8 cellular contexts compared by ENCODE assay signal in genomic region chr16:22372882-22373661, GRCh38. TPM values are rescaled to one million over a fixed set of nuclear protein-coding genes. Genes with fewer than 3 reads are reported as not detected.
A peak's percentile ranks its signal among the peaks of the same experiment; 100 is the strongest.
DNase-seq lines count a peak whose midpoint lies in the region; ATAC-seq and TF ChIP-seq lines count a peak whose summit lies in the region.

No MANE protein-coding gene starts in this region.

- intact Hi-C loops in mammary epithelial cell (cut with micrococcal nuclease), result loop anchor here (1.0 kb wide), 1 partner anchor 20 kb away; no protein-coding TSS in a partner anchor

- peak overlapping the region; percentile 81 for H3K4me2 ChIP-seq in KMS-11
- peak overlapping the region; percentile 91 for H3K4me2 ChIP-seq in mammary epithelial cell (ENCODE audit: insufficient read depth, low read depth, low read length)

- H3K27ac ChIP-seq in KMS-11 (peak overlapping the region; percentile 63; the same call in 1 of the 2 replicates), mammary epithelial cell (ENCODE audit: insufficient read depth, low read depth, low read length) (peak overlapping the region; percentile 89), muscle layer of colon (ENCODE audit: low read depth, low read length) (peak overlapping the region; percentile 70)

- H3K79me2 ChIP-seq in KMS-11 (ENCODE audit: insufficient read depth, low read depth) (peaks cover 59% of the 10 kb centered on the region), mammary epithelial cell (ENCODE audit: insufficient read depth, low read length) (peaks cover 63% of the 10 kb centered on the region)

- BruUV-seq in mammary epithelial cell (replicated peaks; lab: Mats Ljungman, UMichigan), result TSS peak; percentile 11

- no peaks in the 10 kb centered on the region for H3K9me3 ChIP-seq in mammary epithelial cell (replicated peaks; ENCODE audit: insufficient read depth, low read length)
- no peaks in the 10 kb centered on the region for H3K9me3 ChIP-seq in muscle layer of colon (ENCODE audit: low read length)

- 43% methylated on average over 14 of the region's 14 CpGs for WGBS in mammary epithelial cell (ENCODE audit: low coverage, missing lambda C conversion rate)

- H3K4me1 ChIP-seq in KMS-11 (ENCODE audit: low read depth, poor library complexity, severe bottlenecking) (peaks cover 55% of the 10 kb centered on the region), mammary epithelial cell (ENCODE audit: insufficient read depth, low read length) (peaks cover 50% of the 10 kb centered on the region), muscle layer of colon (ENCODE audit: insufficient read depth, low read length) (peaks cover 52% of the 10 kb centered on the region)

- H2AFZ ChIP-seq in KMS-11 (ENCODE audit: low read depth) (peak overlapping the region; percentile 74), mammary epithelial cell (ENCODE audit: low read depth, low read length) (no peak overlapping the region)

- dilution Hi-C loops in mammary epithelial cell (cut with HindIII; ENCODE audit: low sequenced_read_pairs), result loop anchor here (10.0 kb wide), 1 partner anchor 292 kb away; no protein-coding TSS in a partner anchor

- H3K36me3 ChIP-seq in KMS-11 (ENCODE audit: insufficient read depth), result no peaks in the 10 kb centered on the region
- no peaks in the 10 kb centered on the region for H3K36me3 ChIP-seq in mammary epithelial cell (ENCODE audit: insufficient read depth, low read length)
- no peaks in the 10 kb centered on the region for H3K36me3 ChIP-seq in muscle layer of colon (ENCODE audit: insufficient read depth, low read length)

- H3K9ac ChIP-seq in KMS-11, result peak overlapping the region; percentile 73
- peak overlapping the region; percentile 85 for H3K9ac ChIP-seq in mammary epithelial cell (ENCODE audit: insufficient read depth, low read length)
- peak overlapping the region; percentile 60 for H3K9ac ChIP-seq in muscle layer of colon (ENCODE audit: low read length)

- no peak for ATAC-seq in GM19023 (IDR thresholded peaks at IDR 0.05; ENCODE audit: unreplicated experiment)

- H3K27me3 ChIP-seq in KMS-11 (ENCODE audit: insufficient read depth, low read depth) (no peaks in the 10 kb centered on the region), mammary epithelial cell (ENCODE audit: insufficient read depth, low read length) (no peaks in the 10 kb centered on the region), muscle layer of colon (ENCODE audit: control insufficient read depth in 1 of 2, insufficient read depth in 2 of 2, low read length in 2 of 2) (no peaks in the 10 kb centered on the region)

- no peak for TF ChIP-seq CTCF in KMS-11 (conservative IDR thresholded peaks at IDR 0.05; ENCODE audit: low read depth, low read length)
- no peak for TF ChIP-seq CTCF in mammary epithelial cell (conservative IDR thresholded peaks at IDR 0.05 in 1 of 2, IDR thresholded peaks at IDR 0.05 in 1 of 2; ENCODE audit: extremely low read depth in 1 of 2, insufficient read depth in 1 of 2, low read depth in 1 of 2, low read length in 2 of 2)

- in situ Hi-C loops in ACHN (cut with HindIII; ENCODE audit: low pct_ligation_motif_present, low pct_unique_long_range_greater_than_20kb, low sequenced_read_pairs) (no loop called here), mammary epithelial cell (cut with MboI; ENCODE audit: low sequenced_read_pairs in 2 of 2) (no loop called here)

- H4K20me1 ChIP-seq in KMS-11 (ENCODE audit: insufficient read depth) (peaks cover 4% of the 10 kb centered on the region), mammary epithelial cell (ENCODE audit: insufficient read depth, low read length) (no peaks in the 10 kb centered on the region)

- POLR2A ChIA-PET in HEK293T (lab: Yijun Ruan, JAX), result interaction anchor here (0.8 kb wide), 1 partner anchor 9 kb away, joined by 4 read pairs; no protein-coding TSS in a partner anchor

- peak; percentile 42 for DNase-seq in ACHN
- DNase-seq in mammary epithelial cell, result no peak
- no peak for DNase-seq in NCI-H2171 treated with DMSO at 0.1 percent for 48 hours (lab: John Stamatoyannopoulos, UW)
- DNase-seq in cerebellar nuclear complex (lab: John Stamatoyannopoulos, UW), result no peak
- DNase-seq in HEK293T (ENCODE audit: extremely low spot score), result no peak

- H3K4me3 ChIP-seq in KMS-11 (IDR thresholded peaks at IDR 0.05; ENCODE audit: insufficient read depth, low read depth, low read length) (no peak overlapping the region), mammary epithelial cell (replicated peaks in 1 of 3; ENCODE audit: insufficient read depth in 1 of 3, low read depth in 2 of 3, low read length in 3 of 3) (peak overlapping the region; percentile 72 to 84 (median 75)), muscle layer of colon (ENCODE audit: low read depth in 1 of 2, low read length in 2 of 2) (peak overlapping the region; percentile 66 to 69)

- CTCF ChIA-PET in mammary epithelial cell (lab: Charles Lee; ENCODE audit: low non-redundant PET) (interaction anchor here (0.5 kb wide), 1 partner anchor 28 kb away, joined by 3 read pairs; no protein-coding TSS in a partner anchor), HEK293T (lab: Yijun Ruan, JAX) (no interaction called here)

TF ChIP-seq in HEK293T, 16 proteins besides CTCF, POLR2A, EP300 and RAD21:
- TF ChIP-seq L3MBTL2 (conservative IDR thresholded peaks at IDR 0.05), result no peak
- no peak for TF ChIP-seq TARDBP (IDR thresholded peaks at IDR 0.05)
- no peak for TF ChIP-seq SP1 (IDR thresholded peaks at IDR 0.05)
- no peak for TF ChIP-seq CTBP1 (IDR thresholded peaks at IDR 0.05; ENCODE audit: borderline replicate concordance)
- TF ChIP-seq ELF4 (IDR thresholded peaks at IDR 0.05), result no peak
- TF ChIP-seq FOXA1 (IDR thresholded peaks at IDR 0.05), result no peak
- TF ChIP-seq FOXM1 (IDR thresholded peaks at IDR 0.05; ENCODE audit: borderline replicate concordance), result no peak
- no peak for TF ChIP-seq FOXK2 (IDR thresholded peaks at IDR 0.05)
- no peak for TF ChIP-seq NFRKB (IDR thresholded peaks at IDR 0.05)
- TF ChIP-seq LEF1 (IDR thresholded peaks at IDR 0.05; ENCODE audit: borderline replicate concordance), result no peak
- no peak for TF ChIP-seq BHLHE40 (IDR thresholded peaks at IDR 0.05; ENCODE audit: borderline replicate concordance)
- no peak for TF ChIP-seq ARNT (IDR thresholded peaks at IDR 0.05)
- no peak for TF ChIP-seq ZNF384 (IDR thresholded peaks at IDR 0.05)
- TF ChIP-seq PKNOX1 (IDR thresholded peaks at IDR 0.05), result no peak
- no peak for TF ChIP-seq HDGF (IDR thresholded peaks at IDR 0.05; ENCODE audit: borderline replicate concordance)

RNA-seq across cellular contexts. Expression of gene CDR2, which starts 1.3 kb away (rescaled TPM):
- total RNA-seq in mammary epithelial cell, result 10 to 100 TPM; 31.3 to 32.3 TPM
- polyA plus RNA-seq in mammary epithelial cell, result 27.2 TPM
- polyA minus RNA-seq in mammary epithelial cell, result 14.1 TPM
